In the genomic region with DNA sequence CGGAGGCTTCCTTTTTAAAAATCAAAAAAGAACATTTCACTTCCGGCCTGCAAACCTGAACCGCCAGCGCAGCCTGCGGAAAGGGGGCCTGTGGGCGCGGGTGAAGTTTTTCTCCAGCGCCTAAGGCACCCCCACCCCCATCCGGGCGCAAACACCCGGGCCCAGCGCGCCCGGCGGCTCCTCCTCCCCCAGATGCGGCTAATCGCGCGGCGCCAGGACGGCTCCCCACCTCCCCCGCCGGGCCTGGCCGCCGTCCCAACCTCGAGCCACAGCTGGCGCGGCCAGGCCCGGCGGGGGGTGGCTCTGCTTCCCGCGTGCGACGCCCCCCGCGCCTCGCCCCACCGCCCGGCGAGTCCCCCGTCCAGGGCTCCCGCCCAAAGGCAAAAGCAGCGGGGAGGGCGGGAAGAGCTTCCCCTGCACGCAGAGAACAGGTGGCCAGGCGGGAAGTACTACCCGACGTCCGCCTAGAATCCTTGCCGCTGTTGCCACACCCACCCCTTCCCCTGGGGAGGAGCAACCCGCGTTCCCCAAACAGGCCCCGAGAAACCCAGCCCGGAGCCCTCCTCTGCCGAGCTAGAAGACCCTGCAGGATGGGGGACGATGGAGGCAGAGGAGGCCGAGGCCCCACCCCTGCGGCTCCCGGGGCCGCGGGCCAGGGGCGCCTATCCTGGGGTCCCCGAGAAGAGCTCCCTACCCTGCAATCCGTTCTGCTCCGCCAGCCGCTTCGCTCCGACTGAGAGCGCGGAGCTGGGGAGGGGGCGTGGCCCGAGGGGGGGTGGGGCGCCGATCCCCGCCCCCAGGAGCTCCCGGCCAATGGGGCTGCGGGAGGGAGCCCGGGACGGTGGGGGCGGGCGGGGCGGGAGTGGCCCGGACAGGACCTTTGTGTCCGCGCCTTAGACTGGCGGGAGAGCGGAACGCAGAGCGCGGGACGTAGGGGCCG, we compare ENCODE assay signal across 8 cellular contexts. TPM values are rescaled to one million over a fixed set of nuclear protein-coding genes. Genes with fewer than 3 reads are reported as not detected.
DNase-seq lines count a peak whose midpoint lies in the region; ATAC-seq and TF ChIP-seq lines count a peak whose summit lies in the region.

A gene (minus strand): TSS at position 735 of the 940 bp plus-strand sequence. CDS start 9,678 bp downstream, outside the sequence.

- H3K4me1 ChIP-seq in SK-N-SH (ENCODE audit: control insufficient read depth in 1 of 2, insufficient read depth in 2 of 2, low read depth in 1 of 2, low read length in 1 of 2), result peaks cover 26 to 31% of the 10 kb centered on the region in 2 experiments; a peak in 2 of 4 replicates
- peaks cover 29% of the 10 kb centered on the region for H3K4me1 ChIP-seq in osteoblast (ENCODE audit: insufficient read depth, low read length)
- peaks cover 37 to 56% of the 10 kb centered on the region in 2 donors for H3K4me1 ChIP-seq in thoracic aorta (ENCODE audit: control insufficient read depth in 1 of 2, low read depth in 2 of 2)

- no peaks in the 10 kb centered on the region for H3K36me3 Mint-ChIP-seq in HFFc6 (ENCODE audit: low read depth)

- no peak for TF ChIP-seq RAD21 in SK-N-SH (IDR thresholded peaks at IDR 0.05; ENCODE audit: low read length)

- H3K4me3 ChIP-seq in GM06990 (replicated peaks; ENCODE audit: low read depth, low read length), result peak within 1 kb of the TSS; percentile 82
- H3K4me3 ChIP-seq in NB4 (ENCODE audit: low read depth, low read length), result peak within 1 kb of the TSS; percentile 84
- peak within 1 kb of the TSS; percentile 62 to 81 for H3K4me3 ChIP-seq in SK-N-SH (ENCODE audit: low read depth in 2 of 2, low read length in 1 of 2)
- H3K4me3 ChIP-seq in osteoblast (ENCODE audit: insufficient read depth, low read length), result peak within 1 kb of the TSS; percentile 75
- peak within 1 kb of the TSS; percentile 98 for H3K4me3 ChIP-seq in thoracic aorta

- peak; percentile 76 for ATAC-seq in thoracic aorta (ENCODE audit: insufficient number of reproducible peaks, low FRiP score, low read depth)

- peaks cover 4% of the 10 kb centered on the region for H3F3A ChIP-seq in SK-N-SH (replicated peaks; ENCODE audit: insufficient read depth)

- peak within 1 kb of the TSS; percentile 81 for H3K27ac Mint-ChIP-seq in HFFc6

- H3K9me3 Mint-ChIP-seq in HFFc6, result no peaks in the 10 kb centered on the region

- H3K36me3 ChIP-seq in GM06990 (ENCODE audit: control insufficient read depth, insufficient read depth, low read length) (peaks cover 4% of the 10 kb centered on the region), SK-N-SH (replicated peaks in 1 of 2; ENCODE audit: control insufficient read depth in 1 of 2, insufficient read depth in 2 of 2, low read length in 1 of 2) (no peaks in the 10 kb centered on the region), osteoblast (ENCODE audit: insufficient read depth, low read length) (no peaks in the 10 kb centered on the region), thoracic aorta (no peaks in the 10 kb centered on the region)

- H3K4me1 Mint-ChIP-seq in HFFc6 (ENCODE audit: low read depth), result peaks cover 55% of the 10 kb centered on the region

- H3K4me2 ChIP-seq in SK-N-SH (peak within 1 kb of the TSS; percentile 100), osteoblast (ENCODE audit: insufficient read depth, low read length) (peak within 1 kb of the TSS; percentile 89)

- H3K9me3 ChIP-seq in SK-N-SH (no peaks in the 10 kb centered on the region), osteoblast (ENCODE audit: low read depth, low read length) (no peaks in the 10 kb centered on the region), thoracic aorta (no peaks in the 10 kb centered on the region)

- peak in 1 of 2 experiments; percentile 35; a peak in 1 of 4 replicates for TF ChIP-seq EP300 in SK-N-SH (IDR thresholded peaks at IDR 0.05; ENCODE audit: borderline replicate concordance in 1 of 2, low read depth in 1 of 2, low read length in 1 of 2)

- H4K20me1 ChIP-seq in SK-N-SH (ENCODE audit: insufficient read depth) (peaks cover 29% of the 10 kb centered on the region), osteoblast (ENCODE audit: insufficient read depth, low read length) (peaks cover 29% of the 10 kb centered on the region)

- peaks cover 47% of the 10 kb centered on the region for H3K79me2 ChIP-seq in SK-N-SH (ENCODE audit: insufficient read depth)
- peaks cover 45% of the 10 kb centered on the region for H3K79me2 ChIP-seq in osteoblast (ENCODE audit: insufficient read depth, low read length)

- H3K27ac ChIP-seq in SK-N-SH (ENCODE audit: low read depth in 2 of 2, low read length in 1 of 2) (peak within 1 kb of the TSS; percentile 77 to 83), osteoblast (ENCODE audit: low read depth, low read length) (peak within 1 kb of the TSS; percentile 21), thoracic aorta (peak within 1 kb of the TSS; percentile 75 to 79)

- DNase-seq in GM06990 (ENCODE audit: extremely low read depth, insufficient read length) (peak; percentile 95), HFFc6 (peak; percentile 71), NB4 (ENCODE audit: low read depth) (peak; percentile 94), SK-N-SH (peak; percentile 99), globus pallidus (ENCODE audit: low spot score) (peak; percentile 92), osteoblast (ENCODE audit: insufficient read length, low spot score, missing footprints) (peak; percentile 99), thoracic aorta (ENCODE audit: low spot score) (peak; percentile 40)
- peak; percentile 84 for DNase-seq in activated naive CD4-positive, alpha-beta T cell treated with anti-CD3 and anti-CD28 coated beads, Interleukin-2, amount 50 U/mL, for 16 hours

- H3K9ac ChIP-seq in SK-N-SH, result peak within 1 kb of the TSS; percentile 88

- peaks cover 7% of the 10 kb centered on the region for H3K27me3 Mint-ChIP-seq in HFFc6 (ENCODE audit: insufficient read depth)

- H2AFZ ChIP-seq in SK-N-SH (ENCODE audit: low read depth) (peak within 1 kb of the TSS; percentile 86; the same call in 1 of the 2 replicates), osteoblast (ENCODE audit: low read length) (peak within 1 kb of the TSS; percentile 69)

- TF ChIP-seq CTCF in GM06990 (IDR thresholded peaks at IDR 0.05; ENCODE audit: insufficient read depth, low read length, poor library complexity, severe bottlenecking) (no peak), HFFc6 (IDR thresholded peaks at IDR 0.05) (no peak), NB4 (IDR thresholded peaks at IDR 0.05; ENCODE audit: low read depth, low read length) (no peak), SK-N-SH (IDR thresholded peaks at IDR 0.05) (no peak), osteoblast (IDR thresholded peaks at IDR 0.05; ENCODE audit: extremely low read depth, low read depth, low read length) (no peak), thoracic aorta (IDR thresholded peaks at IDR 0.05) (no peak)

- POLR2A ChIA-PET in SK-N-SH (lab: Yijun Ruan, JAX), result interaction anchor here (0.6 to 1.8 kb wide), 14 partner anchors 11 to 223 kb away, joined by 3 to 10 read pairs (median 4); a partner anchor contains a TSS

- no peaks in the 10 kb centered on the region for H3K9me2 ChIP-seq in SK-N-SH

- H3K27me3 ChIP-seq in GM06990 (replicated peaks; ENCODE audit: control insufficient read depth, insufficient read depth, low read length) (no peaks in the 10 kb centered on the region), SK-N-SH (ENCODE audit: insufficient read depth) (no peaks in the 10 kb centered on the region), osteoblast (ENCODE audit: insufficient read depth, low read length) (no peaks in the 10 kb centered on the region), thoracic aorta (replicated peaks; ENCODE audit: insufficient read depth) (no peaks in the 10 kb centered on the region)

- CTCF ChIA-PET in SK-N-SH (lab: Yijun Ruan, JAX), result interaction anchor here (0.8 to 4.8 kb wide), 16 partner anchors 11 to 300 kb away, joined by 3 to 50 read pairs (median 4); a partner anchor contains a TSS

- peak within 1 kb of the TSS; percentile 92 for H3K4me3 Mint-ChIP-seq in HFFc6

- WGBS in SK-N-SH (ENCODE audit: low lambda C conversion rate), result 1% methylated on average over 29 of the region's 92 CpGs

- TF ChIP-seq POLR2A in NB4 (IDR thresholded peaks at IDR 0.05; ENCODE audit: extremely low read depth, insufficient read length), result peak; percentile 80

TF ChIP-seq in SK-N-SH, 30 proteins besides CTCF, POLR2A, EP300 and RAD21 (continues in another document):
- TF ChIP-seq SIN3A (IDR thresholded peaks at IDR 0.05; ENCODE audit: borderline replicate concordance, low read depth, low read length) (peak; percentile 49; the same call in 1 of the 2 replicates), MXI1 (IDR thresholded peaks at IDR 0.05; ENCODE audit: low read depth, low read length) (peak; percentile 77), FOXM1 (IDR thresholded peaks at IDR 0.05; ENCODE audit: low read depth) (no peak), GABPA (IDR thresholded peaks at IDR 0.05; ENCODE audit: low read depth) (no peak), TCF12 (IDR thresholded peaks at IDR 0.05) (peak; percentile 6; the same call in 1 of the 2 replicates), POLR2AphosphoS5 (IDR thresholded peaks at IDR 0.05; ENCODE audit: low read depth, low read length) (peak; percentile 88)
- TF ChIP-seq, protein P1, sequence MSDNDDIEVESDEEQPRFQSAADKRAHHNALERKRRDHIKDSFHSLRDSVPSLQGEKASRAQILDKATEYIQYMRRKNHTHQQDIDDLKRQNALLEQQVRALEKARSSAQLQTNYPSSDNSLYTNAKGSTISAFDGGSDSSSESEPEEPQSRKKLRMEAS (IDR thresholded peaks at IDR 0.05; ENCODE audit: low read depth), result peak; percentile 79

RNA-seq across cellular contexts. Expression of the gene that starts here (rescaled TPM):
- 100 to 1,000 TPM in 3 of 6 experiments, 10 to 100 TPM in 3; 91.4 to 114 (median 97.9) TPM for total RNA-seq in HFFc6 (2021; fragmentation: NEBNext Ultra II Directional; extraction: Animal tissue kit (Norgen Biotek cat#: 25700))
- polyA plus RNA-seq in SK-N-SH (2012; rRNA removed), result 60.6 and 93.6 TPM in 2 replicates
- polyA plus RNA-seq in SK-N-SH (2012; cell fraction: cytosol; rRNA removed), result 41.7 and 53.3 TPM in 2 replicates
- polyA plus RNA-seq in SK-N-SH (2012; cell fraction: nucleus; rRNA removed), result 56.6 and 82.5 TPM in 2 replicates
- total RNA-seq in osteoblast (92.6 and 107 TPM in 2 replicates), thoracic aorta (100 to 1,000 TPM in 1 of 2 donors, 10 to 100 TPM in 1; 62.7 to 100 TPM)

Comparison
In these comparisons a context has a peak if more than half of its experiments do, and no peak if none do; other contexts are left out.
1. Peak in every context shown above with its lines: DNase-seq, ATAC-seq, H3K4me3 ChIP-seq and H3K27ac ChIP-seq.
2. DNase-seq: peak in every context shown above with its lines; median percentile 99 in SK-N-SH; 99 in osteoblast; 95 in GM06990; 94 in NB4; 92 in globus pallidus; 84 in activated naive CD4-positive, alpha-beta T cell treated with anti-CD3 and anti-CD28 coated beads, Interleukin-2, amount 50 U/mL, for 16 hours; 71 in HFFc6; 40 in thoracic aorta.
3. H3K27ac ChIP-seq: peak in every context shown above with its lines; median percentile 80 in SK-N-SH; 77 in thoracic aorta; 21 in osteoblast.